11 cellular contexts compared by ENCODE assay signal in genomic region chr3:4821331-4821730, GRCh38.
DNase-seq lines count a peak whose midpoint lies in the region; ATAC-seq and TF ChIP-seq lines count a peak whose summit lies in the region.
"Had no signal": no experiment of that assay in that cellular context is flagged by ENCODE, and none has a peak within 500 bp of the region (broad histone marks: within the 10 kb centered on the region; RNA-seq: fewer than 3 reads in every experiment).

No MANE protein-coding gene starts in this region.

- peaks cover 21% of the 10 kb centered on the region for H3K4me1 ChIP-seq in mammary epithelial cell (ENCODE audit: insufficient read depth, low read length)

- no peaks in the 10 kb centered on the region for H3K9me3 Mint-ChIP-seq in activated T-cell treated with anti-CD3 and anti-CD28 coated beads, Interleukin-2, amount 50 U/mL, for 24 hours
- peaks cover 5 to 17% of the 10 kb centered on the region in 2 donors for H3K9me3 Mint-ChIP-seq in stimulated activated naive CD8-positive, alpha-beta T cell treated with anti-CD3 and anti-CD28 coated beads, Interleukin-15, amount 100 ng/mL, for 72 hours

- DNase-seq in T47D (ENCODE audit: low read depth in 1 of 2, low spot score in 1 of 2) (peak; percentile 54 to 70), mammary epithelial cell (no peak), kidney glomerular epithelial cell (lab: John Stamatoyannopoulos, UW) (peak; percentile 17), G401 (ENCODE audit: low spot score) (no peak)
- DNase-seq in activated T-cell treated with anti-CD3 and anti-CD28 coated beads, Interleukin-2, amount 50 U/mL, for 24 hours, result peak; percentile 62
- peak; percentile 54 to 55 for DNase-seq in stimulated activated naive CD8-positive, alpha-beta T cell treated with anti-CD3 and anti-CD28 coated beads, Interleukin-15, amount 100 ng/mL, for 72 hours
- DNase-seq: midbrain had no signal

- no peaks in the 10 kb centered on the region for H3K36me3 ChIP-seq in mammary epithelial cell (ENCODE audit: insufficient read depth, low read length)

- CTCF ChIA-PET in mammary epithelial cell (lab: Charles Lee; ENCODE audit: low non-redundant PET), result no interaction called here

- WGBS in mammary epithelial cell (ENCODE audit: low coverage, missing lambda C conversion rate), result 60% methylated on average over 1 of the region's 2 CpGs

- ATAC-seq in stimulated activated naive CD8-positive, alpha-beta T cell treated with anti-CD3 and anti-CD28 coated beads, Interleukin-15, amount 100 ng/mL, for 72 hours, result peak; percentile 32
- ATAC-seq in HG03135 (IDR thresholded peaks at IDR 0.05; ENCODE audit: unreplicated experiment) (no peak), HG02623 (IDR thresholded peaks at IDR 0.05; ENCODE audit: unreplicated experiment) (no peak)

- H3K27ac Mint-ChIP-seq in activated T-cell treated with anti-CD3 and anti-CD28 coated beads, Interleukin-2, amount 50 U/mL, for 24 hours, result peak overlapping the region; percentile 93
- H3K27ac Mint-ChIP-seq in stimulated activated naive CD8-positive, alpha-beta T cell treated with anti-CD3 and anti-CD28 coated beads, Interleukin-15, amount 100 ng/mL, for 72 hours, result peak overlapping the region; percentile 71 to 98

- no peak overlapping the region for H3K4me3 ChIP-seq in mammary epithelial cell (replicated peaks in 1 of 3; ENCODE audit: insufficient read depth in 1 of 3, low read depth in 2 of 3, low read length in 3 of 3)
- H3K4me3 ChIP-seq: PC-9 had no signal

- TF ChIP-seq CTCF in mammary epithelial cell (conservative IDR thresholded peaks at IDR 0.05 in 1 of 2, IDR thresholded peaks at IDR 0.05 in 1 of 2; ENCODE audit: extremely low read depth in 1 of 2, insufficient read depth in 1 of 2, low read depth in 1 of 2, low read length in 2 of 2), result no peak

- H3K27me3 Mint-ChIP-seq in activated T-cell treated with anti-CD3 and anti-CD28 coated beads, Interleukin-2, amount 50 U/mL, for 24 hours, result no peaks in the 10 kb centered on the region
- no peaks in the 10 kb centered on the region for H3K27me3 Mint-ChIP-seq in stimulated activated naive CD8-positive, alpha-beta T cell treated with anti-CD3 and anti-CD28 coated beads, Interleukin-15, amount 100 ng/mL, for 72 hours

- H2AFZ ChIP-seq in mammary epithelial cell (ENCODE audit: low read depth, low read length), result no peak overlapping the region
- H2AFZ ChIP-seq: PC-9 had no signal

- H3K9me3 ChIP-seq in mammary epithelial cell (replicated peaks; ENCODE audit: insufficient read depth, low read length), result no peaks in the 10 kb centered on the region

- no peaks in the 10 kb centered on the region for H4K20me1 ChIP-seq in mammary epithelial cell (ENCODE audit: insufficient read depth, low read length)

- in situ Hi-C loops in T47D (cut with HindIII; ENCODE audit: low pct_unique_long_range_greater_than_20kb, low sequenced_read_pairs), result no loop called here
- in situ Hi-C loops in mammary epithelial cell (cut with MboI; ENCODE audit: low sequenced_read_pairs in 2 of 2), result no loop called here
- in situ Hi-C loops in G401 (cut with HindIII; ENCODE audit: low sequenced_read_pairs), result no loop called here

- H3K27ac ChIP-seq in mammary epithelial cell (ENCODE audit: insufficient read depth, low read depth, low read length), result no peak overlapping the region
- H3K27ac ChIP-seq: KMS-11, PC-9 had no signal

- H3K4me1 Mint-ChIP-seq in activated T-cell treated with anti-CD3 and anti-CD28 coated beads, Interleukin-2, amount 50 U/mL, for 24 hours (ENCODE audit: low read depth), result peaks cover 75% of the 10 kb centered on the region
- peaks cover 83% of the 10 kb centered on the region for H3K4me1 Mint-ChIP-seq in stimulated activated naive CD8-positive, alpha-beta T cell treated with anti-CD3 and anti-CD28 coated beads, Interleukin-15, amount 100 ng/mL, for 72 hours

- no peaks in the 10 kb centered on the region for H3K27me3 ChIP-seq in mammary epithelial cell (ENCODE audit: insufficient read depth, low read length)

- H3K79me2 ChIP-seq in mammary epithelial cell (ENCODE audit: insufficient read depth, low read length), result no peaks in the 10 kb centered on the region

- intact Hi-C loops in mammary epithelial cell (cut with micrococcal nuclease), result no loop called here

- H3K36me3 Mint-ChIP-seq in activated T-cell treated with anti-CD3 and anti-CD28 coated beads, Interleukin-2, amount 50 U/mL, for 24 hours (ENCODE audit: low read depth), result peaks cover 90% of the 10 kb centered on the region

- dilution Hi-C loops in mammary epithelial cell (cut with HindIII; ENCODE audit: low sequenced_read_pairs), result no loop called here

- BruUV-seq in mammary epithelial cell (replicated peaks; lab: Mats Ljungman, UMichigan), result no TSS peak

- H3K4me3 Mint-ChIP-seq in activated T-cell treated with anti-CD3 and anti-CD28 coated beads, Interleukin-2, amount 50 U/mL, for 24 hours, result peak overlapping the region; percentile 34
- peak overlapping the region; percentile 58 to 85 for H3K4me3 Mint-ChIP-seq in stimulated activated naive CD8-positive, alpha-beta T cell treated with anti-CD3 and anti-CD28 coated beads, Interleukin-15, amount 100 ng/mL, for 72 hours

- no peak overlapping the region for H3K9ac ChIP-seq in mammary epithelial cell (ENCODE audit: insufficient read depth, low read length)
- H3K9ac ChIP-seq: KMS-11 had no signal

- H3K4me2 ChIP-seq in mammary epithelial cell (ENCODE audit: insufficient read depth, low read depth, low read length), result no peak overlapping the region
- H3K4me2 ChIP-seq: KMS-11, PC-9 had no signal

Comparison
In these comparisons a context has a peak if more than half of its experiments do, and no peak if none do; other contexts are left out.
1. DNase-seq: peak in T47D (2 of 2), activated T-cell treated with anti-CD3 and anti-CD28 coated beads, Interleukin-2, amount 50 U/mL, for 24 hours (single experiment), kidney glomerular epithelial cell (single experiment) and stimulated activated naive CD8-positive, alpha-beta T cell treated with anti-CD3 and anti-CD28 coated beads, Interleukin-15, amount 100 ng/mL, for 72 hours (2 of 2); none in mammary epithelial cell (single experiment) and G401 (single experiment).